21 cellular contexts compared by ENCODE assay signal in the genomic region with DNA sequence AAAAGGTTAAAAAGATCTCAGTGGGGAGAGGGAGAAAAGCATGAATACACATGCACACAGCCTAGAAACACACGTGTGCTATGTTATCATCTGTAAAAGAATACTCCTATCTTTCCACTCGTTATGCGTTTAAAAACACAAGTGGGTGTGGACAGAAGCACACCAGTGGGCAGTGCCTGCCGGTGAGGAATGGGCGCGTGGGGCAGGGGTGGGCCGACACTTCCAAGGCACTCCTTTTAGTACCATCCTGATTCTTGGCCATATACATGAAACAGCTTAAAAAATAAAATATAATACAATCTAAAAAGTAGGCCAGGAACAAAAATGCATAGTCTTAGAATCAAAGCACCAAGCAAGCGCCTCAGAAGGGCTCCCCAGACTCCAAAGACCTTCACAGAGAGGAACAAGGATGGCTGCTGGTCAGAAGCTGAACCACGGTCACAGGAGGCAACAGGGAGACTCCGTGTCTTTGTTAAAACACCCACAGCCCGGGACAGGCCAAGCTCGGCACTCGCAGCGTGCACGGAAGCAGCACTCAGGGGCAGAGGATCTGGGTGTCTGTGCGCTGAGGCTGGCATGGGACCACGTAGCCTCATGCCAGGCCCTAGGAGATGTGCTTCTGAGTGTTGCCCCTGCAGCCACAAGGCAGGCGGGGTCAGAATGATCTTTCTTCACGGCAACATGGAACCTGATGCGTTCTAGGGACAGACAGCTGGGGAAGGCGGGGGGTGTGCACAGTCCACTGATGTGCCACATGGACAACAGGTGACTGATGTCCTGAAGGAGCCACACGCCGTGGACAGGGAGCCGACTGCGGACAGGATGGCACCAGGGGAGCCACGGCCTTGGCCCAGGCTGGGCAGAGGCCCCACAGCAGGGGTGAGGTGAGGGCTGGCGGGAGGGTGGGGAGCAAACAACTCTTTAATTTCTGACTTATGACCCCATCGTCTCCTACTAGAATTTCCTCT. TPM values are rescaled to one million over a fixed set of nuclear protein-coding genes. Genes with fewer than 3 reads are reported as not detected.
DNase-seq lines count a peak whose midpoint lies in the region; ATAC-seq, FAIRE-seq and TF ChIP-seq lines count a peak whose summit lies in the region.
"Had no signal": no experiment of that assay in that cellular context is flagged by ENCODE, and none has a peak within 500 bp of the region (broad histone marks: within the 10 kb centered on the region; RNA-seq: fewer than 3 reads in every experiment).

No MANE protein-coding gene starts in this region.

- peak overlapping the region in 1 of 2 experiments; percentile 50; a peak in 1 of 4 replicates for H3K9ac ChIP-seq in K562 (ENCODE audit: insufficient read depth in 1 of 2, low read depth in 2 of 2, low read length in 2 of 2)
- H3K9ac ChIP-seq: BLaER1, KMS-11 had no signal

- peaks cover 17% of the 10 kb centered on the region for H3K36me3 Mint-ChIP-seq in neural crest cell (ENCODE audit: low read depth)

- H3K4me3 Mint-ChIP-seq in neural crest cell, result no peak overlapping the region
- H3K4me3 Mint-ChIP-seq: CD14-positive monocyte; CD8-positive, alpha-beta T cell; GM23338 had no signal

- 93% methylated on average over 28 of the region's 28 CpGs for WGBS in K562 (ENCODE audit: insufficient coverage, low coverage, missing lambda C conversion rate)

- intact Hi-C loops in Right ventricle myocardium superior (cut with DNase I) (no loop called here), cardiac septum (cut with DNase I) (no loop called here), K562 (cut with micrococcal nuclease) (no loop called here)

- no peaks in the 10 kb centered on the region for H3K27me3 ChIP-seq in K562 (ENCODE audit: control insufficient read depth in 2 of 2, insufficient read depth in 2 of 2, low read length in 2 of 2)
- H3K27me3 ChIP-seq in BE2C, result no peaks in the 10 kb centered on the region
- H3K27me3 ChIP-seq: BLaER1 had no signal

- POLR2A ChIA-PET in K562 (lab: Yijun Ruan, JAX), result interaction anchor here (0.6 kb wide), 1 partner anchor 9 kb away, joined by 3 read pairs; no protein-coding TSS in a partner anchor

- TF ChIP-seq EP300 in K562 (IDR thresholded peaks at IDR 0.05; ENCODE audit: low read length), result no peak

- DNase-seq in Right ventricle myocardium superior, result peak; percentile 38
- DNase-seq in cardiac septum (ENCODE audit: low spot score), result no peak
- DNase-seq in K562 (ENCODE audit: extremely low read depth in 1 of 4, low spot score in 3 of 4), result peak in 2 of 4 experiments; percentile 17 to 20
- no peak for DNase-seq in neural crest cell (ENCODE audit: low read depth, low spot score)
- no peak for DNase-seq in epidermal melanocyte (ENCODE audit: insufficient read length, low spot score)
- no peak for DNase-seq in BE2C
- DNase-seq: AML-193; Calu3; CD8-positive, alpha-beta T cell; DMS79 treated with DMSO at 0.1 percent for 48 hours; GF-D8; HCEC 1CT had no signal

- no peaks in the 10 kb centered on the region for H3K9me3 ChIP-seq in K562 (replicated peaks; ENCODE audit: control insufficient read depth, insufficient read depth, low read depth, low read length)
- H3K9me3 ChIP-seq in BE2C, result no peaks in the 10 kb centered on the region
- H3K9me3 ChIP-seq: A549, BLaER1 had no signal

- TF ChIP-seq POLR2A in K562 (conservative IDR thresholded peaks at IDR 0.05), result no peak

- no peak for ATAC-seq in Right ventricle myocardium superior (ENCODE audit: poor library complexity)
- no peak for ATAC-seq in K562
- no peak for ATAC-seq in GM21786 (IDR thresholded peaks at IDR 0.05; ENCODE audit: unreplicated experiment)
- ATAC-seq: A549; CD8-positive, alpha-beta T cell; GM23338 had no signal

- H3K27ac Mint-ChIP-seq in neural crest cell (ENCODE audit: unreplicated experiment), result peak overlapping the region; percentile 87
- H3K27ac Mint-ChIP-seq: CD8-positive, alpha-beta T cell had no signal

- no peak overlapping the region for H3K4me2 ChIP-seq in K562 (ENCODE audit: insufficient read depth, low read length)
- H3K4me2 ChIP-seq: A549, BLaER1, GM23338, KMS-11 had no signal

- in situ Hi-C loops in K562 (cut with MboI), result no loop called here

- H3K4me3 ChIP-seq in K562 (no peak overlapping the region), BE2C (ENCODE audit: low read depth, low read length) (no peak overlapping the region)
- H3K4me3 ChIP-seq: A549, BLaER1, GM23338 had no signal

- H3K4me1 Mint-ChIP-seq in neural crest cell, result no peaks in the 10 kb centered on the region
- H3K4me1 Mint-ChIP-seq: CD14-positive monocyte, GM23338 had no signal

- H3K27ac ChIP-seq in K562 (ENCODE audit: extremely low read depth, low read depth, low read length), result no peak overlapping the region
- H3K27ac ChIP-seq: 22Rv1, A549, BLaER1, KMS-11 had no signal

- TF ChIP-seq RAD21 in K562 (CRISPR knock-in tag; conservative IDR thresholded peaks at IDR 0.05 in 1 of 2, IDR thresholded peaks at IDR 0.05 in 1 of 2), result no peak

- peaks cover 0 to 8% of the 10 kb centered on the region in 2 experiments; a peak in 2 of 5 replicates for H3K4me1 ChIP-seq in K562 (replicated peaks in 1 of 2; ENCODE audit: control insufficient read depth in 2 of 2, insufficient read depth in 2 of 2, low read length in 2 of 2)
- no peaks in the 10 kb centered on the region for H3K4me1 ChIP-seq in BE2C
- H3K4me1 ChIP-seq: A549, BLaER1 had no signal

- CTCF ChIA-PET in K562 (lab: Yijun Ruan, JAX; ENCODE audit: low intra/inter-chr PET ratio), result no interaction called here

- FAIRE-seq in K562 (lab: Jason Lieb, UNC), result no peak
- FAIRE-seq: A549, H54, HTR-8/SVneo had no signal

- no peaks in the 10 kb centered on the region for H3K27me3 Mint-ChIP-seq in neural crest cell (ENCODE audit: low read depth)

- H3K79me2 ChIP-seq in K562 (ENCODE audit: control insufficient read depth, insufficient read depth, low read length), result peaks cover 8% of the 10 kb centered on the region; the same call in 2 of the 3 replicates

- no TSS peak for BruUV-seq in K562 (replicated peaks; lab: Mats Ljungman, UMichigan)

- no peak overlapping the region for H2AFZ ChIP-seq in K562 (ENCODE audit: low read depth, low read length)
- H2AFZ ChIP-seq: GM23338 had no signal

- H3K36me3 ChIP-seq in K562 (ENCODE audit: control insufficient read depth, insufficient read depth, low read length) (peaks cover 76% of the 10 kb centered on the region), BE2C (peaks cover 72% of the 10 kb centered on the region)

- TF ChIP-seq CTCF in K562 (IDR thresholded peaks at IDR 0.05 in 2 of 3, conservative IDR thresholded peaks at IDR 0.05 in 1 of 3; ENCODE audit: insufficient read depth in 2 of 3, low read depth in 1 of 3, low read length in 3 of 3), result no peak
- TF ChIP-seq CTCF in neural crest cell (conservative IDR thresholded peaks at IDR 0.05), result no peak
- no peak for TF ChIP-seq CTCF in BE2C (IDR thresholded peaks at IDR 0.05; ENCODE audit: low read depth, low read length)

- H4K20me1 ChIP-seq in K562 (replicated peaks; ENCODE audit: control insufficient read depth, insufficient read depth, low read length), result peaks cover 15% of the 10 kb centered on the region

- no peaks in the 10 kb centered on the region for H3K9me3 Mint-ChIP-seq in neural crest cell
- H3K9me3 Mint-ChIP-seq: CD14-positive monocyte; CD8-positive, alpha-beta T cell; GM23338 had no signal

- no peaks in the 10 kb centered on the region for H3K9me1 ChIP-seq in K562 (ENCODE audit: control insufficient read depth, insufficient read depth, low read length)

RNA-seq across cellular contexts. Expression of gene BRD9, which starts 15.9 kb away (rescaled TPM):
- total RNA-seq in Right ventricle myocardium superior (28.0 TPM), cardiac septum (25.9 TPM), K562 (2014; rRNA removed) (52.8 and 58.5 TPM in 2 replicates), K562 (2014; rRNA removed; fragmentation: Illumina TruSeq; extraction: Trizol) (37.9 and 39.5 TPM in 2 replicates), K562 (2015; rRNA removed; fragmentation: Illumina TruSeq; extraction: Trizol) (43.1 and 44.9 TPM in 2 replicates), K562 (2021) (62.3 and 68.7 TPM in 2 replicates), neural crest cell (77.3 and 80.1 TPM in 2 replicates)
- total RNA-seq in K562 (2011; cell fraction: chromatin; rRNA removed; ENCODE audit: low replicate concordance), result 217 and 274 TPM in 2 replicates
- 94.6 and 102 TPM in 2 replicates for total RNA-seq in K562 (2011; cell fraction: nucleolus; rRNA removed)
- 114 and 119 TPM in 2 replicates for total RNA-seq in K562 (2011; cell fraction: nucleoplasm; rRNA removed)
- polyA plus RNA-seq in K562 (2011; rRNA removed) (17.3 and 18.0 TPM in 2 replicates), K562 (2014; fragmentation: Illumina TruSeq; extraction: Trizol) (49.7 and 54.7 TPM in 2 replicates), K562 (2014; fragmentation: Nextera tagmentation; extraction: Ambion mirVana) (1 to 10 TPM; 2.4 to 3.7 TPM), K562 (2014; rRNA removed) (51.8 and 56.4 TPM in 2 replicates)
- polyA plus RNA-seq in K562 (2011; cell fraction: cytosol; rRNA removed), result 14.1 and 18.3 TPM in 2 replicates
- polyA plus RNA-seq in K562 (2011; cell fraction: nucleus; rRNA removed), result 96.2 and 143 TPM in 2 replicates
- 36.5 and 41.6 TPM in 2 replicates for polyA plus RNA-seq in K562 (2012)
- 23.4 and 26.6 TPM in 2 replicates for polyA minus RNA-seq in K562 (2011; rRNA and poly(A)+ RNA removed)
- polyA minus RNA-seq in K562 (2011; cell fraction: cytosol; rRNA and poly(A)+ RNA removed), result 16.0 and 18.9 TPM in 2 replicates
- polyA minus RNA-seq in K562 (2011; cell fraction: nucleus; rRNA and poly(A)+ RNA removed), result 54.1 and 62.2 TPM in 2 replicates
- 80.4 TPM for polyA plus RNA-seq in BE2C (2012; ENCODE audit: insufficient read depth, insufficient read length, low read depth)

RNA-seq across cellular contexts. Expression of gene TRIP13, which starts 16.0 kb away (rescaled TPM):
- 0.48 TPM for total RNA-seq in Right ventricle myocardium superior
- total RNA-seq in cardiac septum, result 0.57 TPM
- 80.8 and 99.7 TPM in 2 replicates for total RNA-seq in K562 (2011; cell fraction: chromatin; rRNA removed; ENCODE audit: low replicate concordance)
- total RNA-seq in K562 (2011; cell fraction: nucleolus; rRNA removed), result 42.2 and 50.7 TPM in 2 replicates
- total RNA-seq in K562 (2011; cell fraction: nucleoplasm; rRNA removed), result 38.0 and 41.1 TPM in 2 replicates
- total RNA-seq in K562 (2014; rRNA removed), result 48.2 and 68.7 TPM in 2 replicates
- total RNA-seq in K562 (2014; rRNA removed; fragmentation: Illumina TruSeq; extraction: Trizol), result 55.2 and 56.8 TPM in 2 replicates
- total RNA-seq in K562 (2015; rRNA removed; fragmentation: Illumina TruSeq; extraction: Trizol), result 45.1 and 50.8 TPM in 2 replicates
- 50.0 and 53.2 TPM in 2 replicates for total RNA-seq in K562 (2021)
- 93.2 and 116 TPM in 2 replicates for polyA plus RNA-seq in K562 (2011; rRNA removed)
- 35.6 and 39.2 TPM in 2 replicates for polyA plus RNA-seq in K562 (2011; cell fraction: cytosol; rRNA removed)
- 107 and 115 TPM in 2 replicates for polyA plus RNA-seq in K562 (2011; cell fraction: nucleus; rRNA removed)
- polyA plus RNA-seq in K562 (2012), result 39.7 and 46.2 TPM in 2 replicates
- polyA plus RNA-seq in K562 (2014; fragmentation: Illumina TruSeq; extraction: Trizol), result 62.6 and 73.0 TPM in 2 replicates
- polyA plus RNA-seq in K562 (2014; fragmentation: Nextera tagmentation; extraction: Ambion mirVana), result 10 to 100 TPM; 24.1 to 28.9 TPM
- 65.2 and 73.4 TPM in 2 replicates for polyA plus RNA-seq in K562 (2014; rRNA removed)
- 74.7 and 79.6 TPM in 2 replicates for polyA minus RNA-seq in K562 (2011; rRNA and poly(A)+ RNA removed)
- 37.0 and 47.0 TPM in 2 replicates for polyA minus RNA-seq in K562 (2011; cell fraction: cytosol; rRNA and poly(A)+ RNA removed)
- polyA minus RNA-seq in K562 (2011; cell fraction: nucleus; rRNA and poly(A)+ RNA removed), result 20.7 and 35.1 TPM in 2 replicates
- total RNA-seq in neural crest cell, result 27.6 and 32.6 TPM in 2 replicates
- polyA plus RNA-seq in BE2C (2012; ENCODE audit: insufficient read depth, insufficient read length, low read depth), result 8.8 TPM

RNA-seq across cellular contexts. Expression of gene ZDHHC11, which starts 25.9 kb away (rescaled TPM):
- total RNA-seq in Right ventricle myocardium superior (55.6 TPM), cardiac septum (10.6 TPM), K562 (2014; rRNA removed) (0.20 and 1.5 TPM in 2 replicates), K562 (2014; rRNA removed; fragmentation: Illumina TruSeq; extraction: Trizol) (0.40 and 0.45 TPM in 2 replicates), K562 (2015; rRNA removed; fragmentation: Illumina TruSeq; extraction: Trizol) (0.29 and 0.30 TPM in 2 replicates), K562 (2021) (2.2 and 2.3 TPM in 2 replicates), neural crest cell (14.5 and 17.2 TPM in 2 replicates)
- total RNA-seq in K562 (2011; cell fraction: chromatin; rRNA removed; ENCODE audit: low replicate concordance), result 13.2 and 31.1 TPM in 2 replicates
- 14.7 and 17.7 TPM in 2 replicates for total RNA-seq in K562 (2011; cell fraction: nucleolus; rRNA removed)
- total RNA-seq in K562 (2011; cell fraction: nucleoplasm; rRNA removed), result 11.8 and 18.1 TPM in 2 replicates
- polyA plus RNA-seq in K562 (2011; rRNA removed) (0.99 and 1.2 TPM in 2 replicates), K562 (2014; fragmentation: Illumina TruSeq; extraction: Trizol) (0.52 and 1.4 TPM in 2 replicates), K562 (2014; fragmentation: Nextera tagmentation; extraction: Ambion mirVana) (under 1 TPM; 0.07 to 0.21 TPM), K562 (2014; rRNA removed) (0.97 and 1.4 TPM in 2 replicates)
- polyA plus RNA-seq in K562 (2011; cell fraction: cytosol; rRNA removed), result 0.52 and 1.3 TPM in 2 replicates
- polyA plus RNA-seq in K562 (2011; cell fraction: nucleus; rRNA removed), result 6.0 and 14.9 TPM in 2 replicates
- 1.5 and 6.1 TPM in 2 replicates for polyA plus RNA-seq in K562 (2012)
- 0.81 and 1.1 TPM in 2 replicates for polyA minus RNA-seq in K562 (2011; rRNA and poly(A)+ RNA removed)
- 1.3 and 1.4 TPM in 2 replicates for polyA minus RNA-seq in K562 (2011; cell fraction: cytosol; rRNA and poly(A)+ RNA removed)
- 2.3 and 4.4 TPM in 2 replicates for polyA minus RNA-seq in K562 (2011; cell fraction: nucleus; rRNA and poly(A)+ RNA removed)
- polyA plus RNA-seq in BE2C (2012; ENCODE audit: insufficient read depth, insufficient read length, low read depth), result 29.7 TPM
- polyA plus RNA-seq: CD14-positive monocyte had no signal

Comparison
In these comparisons a context has a peak if more than half of its experiments do, and no peak if none do; other contexts are left out.
1. RNA of gene TRIP13, which starts 16.0 kb away (total RNA-seq): 38.0 to 99.7 TPM in K562 and 27.6 to 32.6 TPM in neural crest cell; 0.57 TPM in cardiac septum (single experiment) and 0.48 TPM in Right ventricle myocardium superior (single experiment); every median in the first group is over 10 times any median in the second.